Comparison of ENCODE assay signal across 1 cellular context in the genomic region with DNA sequence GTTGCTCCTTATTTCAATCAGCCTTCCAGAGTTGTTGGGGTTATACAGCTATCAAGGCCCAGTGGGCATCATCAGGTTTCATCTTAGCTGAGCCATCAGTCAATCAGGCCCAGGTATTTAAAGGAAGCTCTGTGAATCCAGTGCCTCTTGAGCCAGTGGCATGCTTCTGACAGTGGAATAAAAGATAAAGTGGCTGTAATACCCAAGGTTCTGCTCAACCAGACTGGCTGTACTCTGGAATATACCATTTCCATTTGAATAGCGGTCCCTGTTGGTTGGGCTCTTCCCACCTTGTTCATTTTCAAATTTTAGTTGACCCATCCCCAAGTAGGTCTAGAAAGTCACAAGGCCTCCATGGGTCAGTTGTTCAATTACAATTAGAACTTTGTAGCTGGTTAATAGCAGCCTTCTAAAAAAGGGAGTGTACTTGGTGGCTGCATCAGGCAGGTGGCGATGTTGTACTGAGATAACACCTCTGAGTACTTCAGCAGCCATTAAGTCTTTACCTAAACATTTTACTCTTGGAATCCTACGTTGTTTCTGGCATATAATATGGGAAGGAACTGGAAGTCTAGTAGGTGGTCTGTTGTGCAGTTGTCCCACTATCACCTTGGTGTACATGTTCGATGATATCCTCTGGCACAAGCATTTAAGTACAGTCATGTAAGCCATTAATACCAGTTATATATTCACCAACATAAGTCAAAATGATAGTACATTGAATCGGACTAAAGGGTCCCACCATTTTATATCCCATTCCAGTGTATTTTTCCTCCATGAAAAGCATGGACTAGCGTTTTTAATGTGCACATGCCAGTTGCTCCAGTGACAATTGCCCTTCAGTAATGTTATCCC.
TF ChIP-seq lines count a peak whose summit lies in the region.

No MANE protein-coding gene starts in this region.

TF ChIP-seq in HepG2, 621 proteins besides CTCF, POLR2A, EP300 and RAD21 (continued from another document and continues in another):
- TF ChIP-seq ATF2 (CRISPR knock-in tag; IDR thresholded peaks at IDR 0.05), result peak; percentile 60; the same call in 1 of the 2 replicates
- 0 out of 2 replicates have a peak, but pooled peaks have one; percentile 50 for TF ChIP-seq LRRFIP1 (CRISPR knock-in tag; conservative IDR thresholded peaks at IDR 0.05)
- TF ChIP-seq STAG1 (CRISPR knock-in tag; IDR thresholded peaks at IDR 0.05), result peak; percentile 96
- 0 out of 2 replicates have a peak, but pooled peaks have one; percentile 17 for TF ChIP-seq SIX1 (CRISPR knock-in tag; IDR thresholded peaks at IDR 0.05; ENCODE audit: borderline replicate concordance)
- no peak for TF ChIP-seq JUNB (CRISPR knock-in tag; IDR thresholded peaks at IDR 0.05; ENCODE audit: borderline replicate concordance)
- no peak for TF ChIP-seq ZNF547 (CRISPR knock-in tag; IDR thresholded peaks at IDR 0.05)
- 0 out of 2 replicates have a peak, but pooled peaks have one; percentile 43 for TF ChIP-seq ZNF772 (CRISPR knock-in tag; IDR thresholded peaks at IDR 0.05)
- TF ChIP-seq JDP2 (CRISPR knock-in tag; IDR thresholded peaks at IDR 0.05; ENCODE audit: borderline replicate concordance), result no peak
- TF ChIP-seq, protein P1, sequence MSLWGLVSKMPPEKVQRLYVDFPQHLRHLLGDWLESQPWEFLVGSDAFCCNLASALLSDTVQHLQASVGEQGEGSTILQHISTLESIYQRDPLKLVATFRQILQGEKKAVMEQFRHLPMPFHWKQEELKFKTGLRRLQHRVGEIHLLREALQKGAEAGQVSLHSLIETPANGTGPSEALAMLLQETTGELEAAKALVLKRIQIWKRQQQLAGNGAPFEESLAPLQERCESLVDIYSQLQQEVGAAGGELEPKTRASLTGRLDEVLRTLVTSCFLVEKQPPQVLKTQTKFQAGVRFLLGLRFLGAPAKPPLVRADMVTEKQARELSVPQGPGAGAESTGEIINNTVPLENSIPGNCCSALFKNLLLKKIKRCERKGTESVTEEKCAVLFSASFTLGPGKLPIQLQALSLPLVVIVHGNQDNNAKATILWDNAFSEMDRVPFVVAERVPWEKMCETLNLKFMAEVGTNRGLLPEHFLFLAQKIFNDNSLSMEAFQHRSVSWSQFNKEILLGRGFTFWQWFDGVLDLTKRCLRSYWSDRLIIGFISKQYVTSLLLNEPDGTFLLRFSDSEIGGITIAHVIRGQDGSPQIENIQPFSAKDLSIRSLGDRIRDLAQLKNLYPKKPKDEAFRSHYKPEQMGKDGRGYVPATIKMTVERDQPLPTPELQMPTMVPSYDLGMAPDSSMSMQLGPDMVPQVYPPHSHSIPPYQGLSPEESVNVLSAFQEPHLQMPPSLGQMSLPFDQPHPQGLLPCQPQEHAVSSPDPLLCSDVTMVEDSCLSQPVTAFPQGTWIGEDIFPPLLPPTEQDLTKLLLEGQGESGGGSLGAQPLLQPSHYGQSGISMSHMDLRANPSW (CRISPR knock-in tag; IDR thresholded peaks at IDR 0.05; ENCODE audit: borderline replicate concordance), result peak; percentile 70; the same call in 1 of the 2 replicates
- peak; percentile 92 for TF ChIP-seq SMC3 (IDR thresholded peaks at IDR 0.05; ENCODE audit: low read length)
- peak; percentile 56 for TF ChIP-seq MIXL1 (CRISPR knock-in tag; IDR thresholded peaks at IDR 0.05)
- TF ChIP-seq BATF2 (CRISPR knock-in tag; IDR thresholded peaks at IDR 0.05), result no peak
- TF ChIP-seq AKNA (CRISPR knock-in tag; IDR thresholded peaks at IDR 0.05; ENCODE audit: borderline replicate concordance), result no peak
- TF ChIP-seq KDM3A (CRISPR knock-in tag; IDR thresholded peaks at IDR 0.05; ENCODE audit: low read depth), result no peak
- peak; percentile 15 for TF ChIP-seq ZFP36 (IDR thresholded peaks at IDR 0.05; ENCODE audit: borderline replicate concordance, low read depth, low read length, partially characterized antibody)
- TF ChIP-seq SRF (IDR thresholded peaks at IDR 0.05; ENCODE audit: low read depth, low read length), result peak; percentile 52; the same call in 1 of the 2 replicates
- TF ChIP-seq ZNF766 (CRISPR knock-in tag; IDR thresholded peaks at IDR 0.05; ENCODE audit: borderline replicate concordance), result no peak
- 0 out of 2 replicates have a peak, but pooled peaks have one; percentile 55 for TF ChIP-seq SMAD3 (CRISPR knock-in tag; IDR thresholded peaks at IDR 0.05)
- no peak for TF ChIP-seq NRL (CRISPR knock-in tag; IDR thresholded peaks at IDR 0.05; ENCODE audit: borderline replicate concordance)
- no peak for TF ChIP-seq ZNF557 (CRISPR knock-in tag; IDR thresholded peaks at IDR 0.05)
- TF ChIP-seq YEATS2 (CRISPR knock-in tag; IDR thresholded peaks at IDR 0.05; ENCODE audit: borderline replicate concordance), result 0 out of 2 replicates have a peak, but pooled peaks have one; percentile 29
- TF ChIP-seq ZNF124 (CRISPR knock-in tag; IDR thresholded peaks at IDR 0.05), result peak; percentile 53; the same call in 1 of the 2 replicates
- no peak for TF ChIP-seq SNAI1 (CRISPR knock-in tag; IDR thresholded peaks at IDR 0.05; ENCODE audit: borderline replicate concordance)
- TF ChIP-seq ZFYVE20 (CRISPR knock-in tag; IDR thresholded peaks at IDR 0.05; ENCODE audit: borderline replicate concordance, low read depth), result no peak
- TF ChIP-seq ATF3 (CRISPR knock-in tag; IDR thresholded peaks at IDR 0.05), result no peak
- TF ChIP-seq ZNF770 (CRISPR knock-in tag; IDR thresholded peaks at IDR 0.05), result no peak
- TF ChIP-seq ZMAT3 (CRISPR knock-in tag; conservative IDR thresholded peaks at IDR 0.05), result no peak
- no peak for TF ChIP-seq REXO4 (CRISPR knock-in tag; IDR thresholded peaks at IDR 0.05; ENCODE audit: borderline replicate concordance)
- TF ChIP-seq PPARG (CRISPR knock-in tag; conservative IDR thresholded peaks at IDR 0.05), result 0 out of 2 replicates have a peak, but pooled peaks have one; percentile 13
- TF ChIP-seq ZNF784 (CRISPR knock-in tag; IDR thresholded peaks at IDR 0.05; ENCODE audit: borderline replicate concordance), result peak; percentile 72; the same call in 1 of the 2 replicates
- TF ChIP-seq SOX5 (CRISPR knock-in tag; IDR thresholded peaks at IDR 0.05; ENCODE audit: borderline replicate concordance), result 0 out of 2 replicates have a peak, but pooled peaks have one; percentile 13
- TF ChIP-seq IRF2 (CRISPR knock-in tag; IDR thresholded peaks at IDR 0.05), result 0 out of 2 replicates have a peak, but pooled peaks have one; percentile 24
- peak; percentile 34; the same call in 1 of the 2 replicates for TF ChIP-seq GATAD2A (CRISPR knock-in tag; IDR thresholded peaks at IDR 0.05)
- no peak for TF ChIP-seq THAP8 (CRISPR knock-in tag; IDR thresholded peaks at IDR 0.05; ENCODE audit: borderline replicate concordance)
- no peak for TF ChIP-seq KAT8 (CRISPR knock-in tag; IDR thresholded peaks at IDR 0.05)
- TF ChIP-seq RXRB (CRISPR knock-in tag; IDR thresholded peaks at IDR 0.05; ENCODE audit: borderline replicate concordance), result peak; percentile 43; the same call in 1 of the 2 replicates
- TF ChIP-seq ATRX (CRISPR knock-in tag; IDR thresholded peaks at IDR 0.05; ENCODE audit: borderline replicate concordance), result no peak
- no peak for TF ChIP-seq ZNF749 (CRISPR knock-in tag; IDR thresholded peaks at IDR 0.05; ENCODE audit: borderline replicate concordance)
- no peak for TF ChIP-seq LCORL (IDR thresholded peaks at IDR 0.05)
- TF ChIP-seq LCORL (CRISPR knock-in tag; IDR thresholded peaks at IDR 0.05), result no peak
